Comparison of ENCODE assay signal across 19 cellular contexts in genomic region chr2:57330447-57330846, GRCh38.
DNase-seq lines count a peak whose midpoint lies in the region; TF ChIP-seq lines count a peak whose summit lies in the region.
"Had no signal": no experiment of that assay in that cellular context is flagged by ENCODE, and none has a peak within 500 bp of the region (broad histone marks: within the 10 kb centered on the region; RNA-seq: fewer than 3 reads in every experiment).

No MANE protein-coding gene starts in this region.

- H3K4me3 ChIP-seq in GM23248 (no peak overlapping the region), fibroblast of the aortic adventitia (ENCODE audit: low read depth, low read length) (no peak overlapping the region)
- H3K4me3 ChIP-seq: colonic mucosa, HAP-1, right atrium auricular region had no signal

- H4K20me1 ChIP-seq in GM23248 (ENCODE audit: insufficient read depth) = no peaks in the 10 kb centered on the region

- no peak overlapping the region for H3K9ac ChIP-seq in GM23248

- H2AFZ ChIP-seq in GM23248 = no peak overlapping the region

- in situ Hi-C loops in GM23248 (cut with MboI) = no loop called here

- peak; percentile 11 for DNase-seq in GM23248
- DNase-seq in RKO (ENCODE audit: low spot score) = peak; percentile 19
- peak; percentile 0 for DNase-seq in fibroblast of the aortic adventitia (ENCODE audit: low read depth)
- peak; percentile 22 for DNase-seq in renal cortical epithelial cell (ENCODE audit: low read depth)
- DNase-seq in T1000 (lab: John Stamatoyannopoulos, UW) = no peak
- DNase-seq in activated CD8-positive, alpha-beta memory T cell treated with anti-CD3 and anti-CD28 coated beads for 24 hours = no peak
- DNase-seq in activated naive CD4-positive, alpha-beta T cell treated with anti-CD3 and anti-CD28 coated beads, Interleukin-2, amount 50 U/mL, for 16 hours = no peak
- no peak for DNase-seq in DMS153 (lab: John Stamatoyannopoulos, UW)
- DNase-seq: activated CD4-positive, CD25-positive, alpha-beta regulatory T cell treated with anti-CD3 and anti-CD28 coated beads, Interleukin-2, amount 50 U/mL, for 72 hours; colonic mucosa; glutamatergic neuron; kidney; NCI-H187 treated with DMSO at 0.1 percent for 48 hours; NCI-H446 treated with DMSO at 0.1 percent for 48 hours; SIG-M5 had no signal

- no peaks in the 10 kb centered on the region for H3K27me3 ChIP-seq in GM23248 (replicated peaks; ENCODE audit: insufficient read depth)
- H3K27me3 ChIP-seq: colonic mucosa, neutrophil, right atrium auricular region had no signal

- TF ChIP-seq CTCF in fibroblast of the aortic adventitia (IDR thresholded peaks at IDR 0.05; ENCODE audit: insufficient read depth, low read length) = no peak

- WGBS in GM23248 (ENCODE audit: low coverage in 1 of 2, low lambda C conversion rate in 2 of 2, missing lambda C conversion rate in 2 of 2), 2 experiments = 39 to 40% methylated on average over 2 of the region's 2 CpGs

- no peaks in the 10 kb centered on the region for H3K4me1 ChIP-seq in GM23248 (ENCODE audit: insufficient read depth)
- H3K4me1 ChIP-seq: colonic mucosa, HAP-1, right atrium auricular region had no signal

- no peak overlapping the region for H3K27ac ChIP-seq in GM23248
- H3K27ac ChIP-seq: C4-2B, colonic mucosa, neutrophil, right atrium auricular region had no signal

- no peaks in the 10 kb centered on the region for H3K9me3 ChIP-seq in GM23248 (ENCODE audit: low read depth)
- H3K9me3 ChIP-seq: colonic mucosa, HAP-1 had no signal

- no peaks in the 10 kb centered on the region for H3K9me2 ChIP-seq in GM23248 (ENCODE audit: insufficient read depth)

- H3K79me2 ChIP-seq in GM23248 (ENCODE audit: insufficient read depth) = no peaks in the 10 kb centered on the region

- H3K36me3 ChIP-seq in GM23248 (ENCODE audit: low read depth) = no peaks in the 10 kb centered on the region
- H3K36me3 ChIP-seq: colonic mucosa, HAP-1, neutrophil, right atrium auricular region had no signal

- H3F3A ChIP-seq in GM23248 (ENCODE audit: insufficient read depth) = no peaks in the 10 kb centered on the region

- H3K4me2 ChIP-seq in GM23248 (ENCODE audit: unreplicated experiment) = no peak overlapping the region

Comparison
In these comparisons a context has a peak if more than half of its experiments do, and no peak if none do; other contexts are left out.
1. DNase-seq: peak in GM23248 (single experiment), RKO (single experiment), fibroblast of the aortic adventitia (single experiment) and renal cortical epithelial cell (single experiment); none in T1000 (single experiment), activated CD8-positive, alpha-beta memory T cell treated with anti-CD3 and anti-CD28 coated beads for 24 hours (single experiment), activated naive CD4-positive, alpha-beta T cell treated with anti-CD3 and anti-CD28 coated beads, Interleukin-2, amount 50 U/mL, for 16 hours (single experiment) and DMS153 (single experiment).